Comparison of ENCODE assay signal across 1 cellular context in the genomic region with DNA sequence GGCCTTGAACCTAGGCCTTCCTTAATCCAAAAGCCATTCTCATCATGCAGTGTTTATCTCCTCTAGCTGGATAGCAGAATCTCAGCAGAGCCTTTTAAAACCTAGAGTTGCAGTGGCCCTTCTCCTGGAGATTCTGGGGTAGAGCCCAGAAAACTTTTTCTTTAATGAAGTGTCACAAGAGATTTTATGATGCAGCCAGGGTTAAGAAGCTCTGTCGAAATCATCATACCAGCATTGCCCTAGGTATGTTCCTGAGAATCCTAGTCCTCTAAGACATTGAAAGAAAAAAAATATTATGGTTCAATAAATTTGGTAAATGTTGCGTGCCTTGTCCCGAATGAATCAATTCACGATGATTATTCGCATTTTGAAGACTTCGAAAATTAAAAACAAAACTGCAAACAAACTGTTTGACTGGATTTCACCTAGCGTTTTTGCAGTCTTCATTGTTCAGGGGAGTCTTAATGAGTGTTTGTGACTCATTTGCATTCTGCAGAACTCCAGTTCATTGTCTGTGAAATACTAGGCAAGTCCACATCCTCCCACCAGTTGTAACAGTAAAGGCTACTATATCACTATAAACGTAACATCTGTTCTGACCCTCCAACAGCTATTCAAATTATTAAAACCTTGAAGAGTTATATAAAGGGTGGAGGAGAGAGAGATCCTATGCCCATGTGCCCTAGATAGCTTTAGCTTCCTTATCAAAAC.
TF ChIP-seq lines count a peak whose summit lies in the region.

No MANE protein-coding gene starts in this region.

TF ChIP-seq in IMR-90, 13 proteins besides CTCF, POLR2A, EP300 and RAD21 (continued from another document):
- TF ChIP-seq, protein P1, sequence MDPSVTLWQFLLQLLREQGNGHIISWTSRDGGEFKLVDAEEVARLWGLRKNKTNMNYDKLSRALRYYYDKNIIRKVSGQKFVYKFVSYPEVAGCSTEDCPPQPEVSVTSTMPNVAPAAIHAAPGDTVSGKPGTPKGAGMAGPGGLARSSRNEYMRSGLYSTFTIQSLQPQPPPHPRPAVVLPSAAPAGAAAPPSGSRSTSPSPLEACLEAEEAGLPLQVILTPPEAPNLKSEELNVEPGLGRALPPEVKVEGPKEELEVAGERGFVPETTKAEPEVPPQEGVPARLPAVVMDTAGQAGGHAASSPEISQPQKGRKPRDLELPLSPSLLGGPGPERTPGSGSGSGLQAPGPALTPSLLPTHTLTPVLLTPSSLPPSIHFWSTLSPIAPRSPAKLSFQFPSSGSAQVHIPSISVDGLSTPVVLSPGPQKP (IDR thresholded peaks at IDR 0.05; ENCODE audit: borderline replicate concordance, low read depth, low read length), result no peak
- TF ChIP-seq RCOR1 (IDR thresholded peaks at IDR 0.05; ENCODE audit: insufficient replicate concordance, low read length) (no peak), MAFK (IDR thresholded peaks at IDR 0.05; ENCODE audit: low read depth, low read length) (no peak)
- TF ChIP-seq, protein P2, sequence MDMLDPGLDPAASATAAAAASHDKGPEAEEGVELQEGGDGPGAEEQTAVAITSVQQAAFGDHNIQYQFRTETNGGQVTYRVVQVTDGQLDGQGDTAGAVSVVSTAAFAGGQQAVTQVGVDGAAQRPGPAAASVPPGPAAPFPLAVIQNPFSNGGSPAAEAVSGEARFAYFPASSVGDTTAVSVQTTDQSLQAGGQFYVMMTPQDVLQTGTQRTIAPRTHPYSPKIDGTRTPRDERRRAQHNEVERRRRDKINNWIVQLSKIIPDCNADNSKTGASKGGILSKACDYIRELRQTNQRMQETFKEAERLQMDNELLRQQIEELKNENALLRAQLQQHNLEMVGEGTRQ (IDR thresholded peaks at IDR 0.05; ENCODE audit: low read depth, low read length), result no peak
